Comparison of ENCODE assay signal across 8 cellular contexts in the genomic region with DNA sequence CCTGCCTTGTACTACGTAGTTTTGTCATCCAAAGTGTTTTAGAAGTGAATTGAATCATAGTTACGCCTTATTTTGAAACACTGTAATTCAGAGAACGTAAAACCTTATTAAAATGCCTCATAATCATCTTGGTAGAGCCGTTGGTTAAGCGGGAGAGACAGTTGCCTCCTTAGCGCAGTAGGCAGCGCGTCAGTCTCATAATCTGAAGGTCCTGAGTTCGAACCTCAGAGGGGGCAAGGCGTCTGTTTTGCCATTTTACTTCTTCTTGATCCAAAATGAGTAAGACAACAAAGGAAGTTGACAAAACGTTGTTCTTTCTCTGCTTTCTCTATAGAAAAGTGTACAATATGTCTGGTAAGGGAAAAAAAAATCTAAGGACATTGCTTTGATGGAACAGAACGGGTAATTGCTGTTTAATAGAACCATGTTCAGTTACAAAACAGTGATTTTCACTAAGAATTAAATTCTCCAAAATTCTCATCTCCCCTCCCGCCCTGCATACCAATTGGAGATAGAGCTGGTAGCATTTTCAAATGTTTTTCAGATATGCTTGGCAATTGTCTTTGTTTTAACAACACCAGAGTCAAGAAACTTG. TPM values are rescaled to one million over a fixed set of nuclear protein-coding genes. Genes with fewer than 3 reads are reported as not detected.
DNase-seq lines count a peak whose midpoint lies in the region; ATAC-seq and TF ChIP-seq lines count a peak whose summit lies in the region.

No MANE protein-coding gene starts in this region.

- peak overlapping the region; percentile 1 for H3K4me3 ChIP-seq in mucosa of descending colon

- peaks cover 4% of the 10 kb centered on the region; the same call in 1 of the 2 replicates for H3K9me3 Mint-ChIP-seq in HFFc6

- peaks cover 4% of the 10 kb centered on the region; the same call in 1 of the 2 replicates for H3K36me3 Mint-ChIP-seq in HFFc6 (ENCODE audit: low read depth)

- DNase-seq in AG08396 (ENCODE audit: low spot score) (peak; percentile 47), HFFc6 (peak; percentile 75), NOMO-1 treated with dmso at 0.1 percent for 144 hours (lab: John Stamatoyannopoulos, UW; ENCODE audit: unreplicated experiment) (peak; percentile 56), activated T-cell treated with anti-CD3 and anti-CD28 coated beads for 1 hour (ENCODE audit: low read depth) (peak; percentile 48), epithelial cell of prostate (ENCODE audit: low read depth, low spot score) (no peak), mucosa of descending colon (peak in 2 of 3 donors; percentile 60 to 75)
- peak; percentile 50 for DNase-seq in stimulated activated CD8-positive, alpha-beta memory T cell treated with anti-CD3 and anti-CD28 coated beads, Interleukin-7, amount 100 ng/mL, for 24 hours (ENCODE audit: low read depth)

- peak overlapping the region; percentile 86 for H3K27ac Mint-ChIP-seq in HFFc6

- H3K27me3 Mint-ChIP-seq in HFFc6 (ENCODE audit: insufficient read depth) = peaks cover 13% of the 10 kb centered on the region

- H3K36me3 ChIP-seq in mucosa of descending colon (ENCODE audit: low read depth) = no peaks in the 10 kb centered on the region

- H3K9me3 ChIP-seq in mucosa of descending colon = no peaks in the 10 kb centered on the region

- H3K4me3 Mint-ChIP-seq in HFFc6 = peak overlapping the region; percentile 94

- H3K4me1 ChIP-seq in mucosa of descending colon (ENCODE audit: low read depth) = peaks cover 6% of the 10 kb centered on the region

- intact Hi-C loops in mucosa of descending colon (cut with DNase I, micrococcal nuclease) = no loop called here

- peaks cover 54% of the 10 kb centered on the region for H3K4me1 Mint-ChIP-seq in HFFc6 (ENCODE audit: low read depth)

- H3K27ac ChIP-seq in epithelial cell of prostate = peak overlapping the region; percentile 73

- ATAC-seq in mucosa of descending colon (peak; percentile 25), GM19324 (IDR thresholded peaks at IDR 0.05; ENCODE audit: low FRiP score, unreplicated experiment) (no peak)

- TF ChIP-seq CTCF in HFFc6 (IDR thresholded peaks at IDR 0.05) (no peak), mucosa of descending colon (IDR thresholded peaks at IDR 0.05) (no peak)

RNA-seq across cellular contexts. Expression of gene TRIM27, which starts 20.7 kb away (rescaled TPM):
- 10 to 100 TPM; 35.9 to 40.6 (median 39.3) TPM for total RNA-seq in HFFc6 (2021; fragmentation: NEBNext Ultra II Directional; extraction: Animal tissue kit (Norgen Biotek cat#: 25700))
- total RNA-seq in mucosa of descending colon = 10 to 100 TPM; 33.1 to 37.2 (median 35.5) TPM
